Comparison of ENCODE assay signal across 24 cellular contexts in genomic region chr1:98113811-98114210, GRCh38.
"Had no signal": no experiment of that assay in that cellular context is flagged by ENCODE, and none has a peak within 500 bp of the region (broad histone marks: within the 10 kb centered on the region; RNA-seq: fewer than 3 reads in every experiment).

No MANE protein-coding gene starts in this region.

- H3K4me2 ChIP-seq: neural progenitor cell had no signal

- H3K9ac ChIP-seq: neural progenitor cell, parathyroid adenoma had no signal

- H3K27ac ChIP-seq: neural progenitor cell, ovary, parathyroid adenoma, psoas muscle, skin epidermis, stomach, thoracic aorta, thyroid gland, tibial nerve, upper lobe of left lung, vagina had no signal

- ATAC-seq: natural killer cell; psoas muscle; right cardiac atrium; sciatic nerve; stimulated activated effector memory CD8-positive, alpha-beta T cell treated with anti-CD3 and anti-CD28 coated beads, Interleukin-12 subunit alpha, Interleukin-12 subunit beta, amount 100 ng/mL, for 72 hours; stimulated activated naive B cell treated with anti-CD40 and anti-IgM and Interleukin-4, amounts not matched to agents 10 μg/mL and 1 μg/mL and 100 μg/mL, for 72 hours had no signal

- H3K36me3 ChIP-seq: neural progenitor cell, ovary, stomach, thoracic aorta, thyroid gland, tibial nerve, upper lobe of left lung, vagina had no signal

- H3K4me3 ChIP-seq: neural progenitor cell, ovary, psoas muscle, skin epidermis, stomach, thoracic aorta, thyroid gland, tibial nerve, upper lobe of left lung, vagina had no signal

- H3K4me1 ChIP-seq: neural progenitor cell, parathyroid adenoma, psoas muscle, stomach, thyroid gland, tibial nerve, upper lobe of left lung, vagina had no signal

- H2AFZ ChIP-seq: neural progenitor cell, parathyroid adenoma had no signal

- H3K9me3 ChIP-seq: ovary, psoas muscle, stomach, thoracic aorta, thyroid gland, tibial nerve, upper lobe of left lung, vagina had no signal

- H3K79me2 ChIP-seq: parathyroid adenoma had no signal

- H3K27me3 ChIP-seq: neural progenitor cell, ovary, stomach, thyroid gland, tibial nerve, upper lobe of left lung, vagina had no signal

- DNase-seq: natural killer cell; occipital lobe; ovary; posterior cingulate gyrus; psoas muscle; right cardiac atrium; stimulated activated CD4-positive, alpha-beta T cell treated with anti-CD3 and anti-CD28 coated beads, Interleukin-15, amount 100 ng/mL, for 24 hours; stimulated activated CD4-positive, alpha-beta T cell treated with anti-CD3 and anti-CD28 coated beads, Interleukin-2, amount 100 ng/mL, for 24 hours; stimulated activated CD4-positive, alpha-beta T cell treated with anti-CD3 and anti-CD28 coated beads, Interleukin-2, amount 100 ng/mL, for 48 hours; stimulated activated CD4-positive, alpha-beta T cell treated with anti-CD3 and anti-CD28 coated beads, Interleukin-4, amount 100 ng/mL, for 24 hours; stimulated activated naive B cell treated with anti-CD40 and anti-IgM and Interleukin-4, amounts not matched to agents 10 μg/mL and 1 μg/mL and 100 μg/mL, for 72 hours; stimulated activated naive CD4-positive, alpha-beta T cell treated with Interleukin-2 at 50 U/mL for 16 hours; stomach; thyroid gland; trophoblast cell; upper lobe of left lung had no signal
